In the genomic region with DNA sequence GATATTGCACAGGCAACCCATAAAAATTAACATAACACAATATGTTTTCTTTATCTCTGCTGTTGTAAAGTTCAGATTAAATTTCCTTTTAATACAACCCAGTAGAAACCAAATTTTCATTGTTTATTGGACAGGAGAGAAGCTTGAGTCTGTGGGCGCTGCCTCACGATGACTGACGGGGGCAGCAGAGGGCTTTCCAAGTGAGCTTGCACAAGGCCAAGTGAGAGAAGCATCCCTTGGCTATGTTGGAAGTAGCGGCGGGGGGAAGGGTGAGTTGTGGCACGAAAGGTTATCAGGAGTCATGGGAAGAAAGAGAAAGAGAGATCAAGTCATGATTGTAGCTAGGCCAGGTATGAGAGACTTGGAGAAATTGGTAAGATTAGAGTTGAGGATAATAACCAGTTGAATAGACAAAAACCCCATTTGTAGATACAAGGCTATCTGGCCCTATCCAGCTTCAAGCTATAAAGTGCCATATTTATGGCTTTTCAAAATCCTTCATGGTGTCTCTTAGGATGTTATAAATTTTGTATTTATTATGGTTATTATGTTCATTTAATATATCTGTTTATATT, we compare ENCODE assay signal across 9 cellular contexts.
A peak's percentile ranks its signal among the peaks of the same experiment; 100 is the strongest.
DNase-seq lines count a peak whose midpoint lies in the region; ATAC-seq and TF ChIP-seq lines count a peak whose summit lies in the region.
"Had no signal": no experiment of that assay in that cellular context is flagged by ENCODE, and none has a peak within 500 bp of the region (broad histone marks: within the 10 kb centered on the region; RNA-seq: fewer than 3 reads in every experiment).

No MANE protein-coding gene starts in this region.

- DNase-seq in AG09319 (ENCODE audit: extremely low read depth, low read depth) (no peak), GM13977 (ENCODE audit: low spot score) (peak; percentile 16), NCI-H69 (lab: John Stamatoyannopoulos, UW) (peak; percentile 6), caudate nucleus (lab: John Stamatoyannopoulos, UW) (peak in 58 of 61 donors; percentile 6 to 80 (median 52)), left kidney (ENCODE audit: low read depth, low spot score) (peak; percentile 90), superior temporal gyrus (ENCODE audit: extremely low spot score) (peak; percentile 91)
- no peak for DNase-seq in CD4-positive, alpha-beta T cell

- H3K27me3 Mint-ChIP-seq in CD4-positive, alpha-beta T cell: peaks cover 5% of the 10 kb centered on the region
- H3K27me3 Mint-ChIP-seq: IgD-negative memory B cell had no signal

- POLR2A ChIA-PET in CD4-positive, alpha-beta T cell (lab: Charles Lee): no interaction called here

- H3K9me3 ChIP-seq in CD4-positive, alpha-beta T cell (ENCODE audit: control insufficient read depth, low read length): no peaks in the 10 kb centered on the region

- CTCF ChIA-PET in CD4-positive, alpha-beta T cell (lab: Charles Lee): no interaction called here

- in situ Hi-C loops in GM13977 (cut with MboI; ENCODE audit: low pct_unique_long_range_greater_than_20kb, low sequenced_read_pairs, unreplicated experiment): no loop called here

- no peak overlapping the region for H3K27ac ChIP-seq in caudate nucleus (ENCODE audit: low read depth, low read length)
- H3K27ac ChIP-seq in CD4-positive, alpha-beta T cell (ENCODE audit: low read depth, low read length): no peak overlapping the region

- TF ChIP-seq CTCF in AG09319 (IDR thresholded peaks at IDR 0.05; ENCODE audit: low read depth, low read length) (peak; percentile 16), GM13977 (IDR thresholded peaks at IDR 0.05; ENCODE audit: extremely low read depth, insufficient read depth, missing control alignments) (peak; percentile 68)
- TF ChIP-seq CTCF in CD4-positive, alpha-beta T cell (IDR thresholded peaks at IDR 0.05): no peak

- no peak overlapping the region for H3K4me3 Mint-ChIP-seq in CD4-positive, alpha-beta T cell
- H3K4me3 Mint-ChIP-seq: IgD-negative memory B cell had no signal

- H3K27ac Mint-ChIP-seq in CD4-positive, alpha-beta T cell: no peak overlapping the region
- H3K27ac Mint-ChIP-seq: IgD-negative memory B cell had no signal

- intact Hi-C loops in CD4-positive, alpha-beta T cell (cut with DNase I, micrococcal nuclease): no loop called here

- no peaks in the 10 kb centered on the region for H3K27me3 ChIP-seq in CD4-positive, alpha-beta T cell (ENCODE audit: control insufficient read depth, insufficient read depth, low read length)

- no peaks in the 10 kb centered on the region for H3K36me3 Mint-ChIP-seq in CD4-positive, alpha-beta T cell (ENCODE audit: low read depth)
- H3K36me3 Mint-ChIP-seq: IgD-negative memory B cell had no signal

- peak; percentile 62 for ATAC-seq in HG03060 (IDR thresholded peaks at IDR 0.05; ENCODE audit: low read depth, unreplicated experiment)
- no peak for ATAC-seq in CD4-positive, alpha-beta T cell (ENCODE audit: poor library complexity)

- H3K4me1 Mint-ChIP-seq in CD4-positive, alpha-beta T cell (ENCODE audit: low read depth): no peaks in the 10 kb centered on the region
- H3K4me1 Mint-ChIP-seq: IgD-negative memory B cell had no signal

- H3K9me3 Mint-ChIP-seq in CD4-positive, alpha-beta T cell: peaks cover 7% of the 10 kb centered on the region

Comparison
In these comparisons a context has a peak if more than half of its experiments do, and no peak if none do; other contexts are left out.
1. DNase-seq: peak in GM13977 (single experiment), NCI-H69 (single experiment), caudate nucleus (58 of 61), left kidney (single experiment) and superior temporal gyrus (single experiment); none in AG09319 (single experiment) and CD4-positive, alpha-beta T cell (0 of 10).